In genomic region chrX:65595460-65595876, GRCh38 we compare ENCODE assay signal across 8 cellular contexts.
DNase-seq lines count a peak whose midpoint lies in the region; ATAC-seq, FAIRE-seq and TF ChIP-seq lines count a peak whose summit lies in the region.

No MANE protein-coding gene starts in this region.

- no TSS peak for BruUV-seq in Caco-2 (replicated peaks; lab: Mats Ljungman, UMichigan)

- H3K4me3 ChIP-seq in Caco-2 (ENCODE audit: low read depth, low read length): no peak overlapping the region
- peak overlapping the region; percentile 45 for H3K4me3 ChIP-seq in OCI-LY3 (ENCODE audit: low read length)
- H3K4me3 ChIP-seq in epithelial cell of proximal tubule (ENCODE audit: low read depth, low read length): no peak overlapping the region
- H3K4me3 ChIP-seq in muscle layer of duodenum (ENCODE audit: low read depth in 1 of 2, low read length in 2 of 2): peak overlapping the region in 1 of 2 donors; percentile 21

- H3K27me3 ChIP-seq in Caco-2 (replicated peaks; ENCODE audit: control insufficient read depth, insufficient read depth, low read length): no peaks in the 10 kb centered on the region
- H3K27me3 ChIP-seq in OCI-LY3 (ENCODE audit: low read depth, low read length): 0 out of 2 replicates have a peak, but pooled peaks cover 13% of the 10 kb centered on the region
- H3K27me3 ChIP-seq in muscle layer of duodenum (ENCODE audit: low read depth, low read length): no peaks in the 10 kb centered on the region

- H3K27ac ChIP-seq in OCI-LY3 (ENCODE audit: low read length) (peak overlapping the region; percentile 19), muscle layer of duodenum (ENCODE audit: low read length) (peak overlapping the region; percentile 80)

- H3K9me3 Mint-ChIP-seq in Caco-2 (ENCODE audit: unreplicated experiment): no peaks in the 10 kb centered on the region

- POLR2A ChIA-PET in Caco-2 (lab: Charles Lee): no interaction called here

- no peaks in the 10 kb centered on the region for H3K4me1 Mint-ChIP-seq in Caco-2 (ENCODE audit: low read depth, unreplicated experiment)

- H3K9ac ChIP-seq in OCI-LY3 (ENCODE audit: low read length): peak overlapping the region; percentile 34; the same call in 1 of the 2 replicates

- CTCF ChIA-PET in Caco-2 (lab: Charles Lee): no interaction called here

- H3K79me2 ChIP-seq in OCI-LY3 (ENCODE audit: low read length): no peaks in the 10 kb centered on the region

- DNase-seq in Caco-2 (peak; percentile 66 to 70), HTR-8/SVneo (ENCODE audit: insufficient read length, low spot score) (peak; percentile 31), activated T-cell treated with anti-CD3 and anti-CD28 coated beads for 24 hours (ENCODE audit: low read depth) (peak; percentile 86), epithelial cell of proximal tubule (ENCODE audit: low read depth) (peak; percentile 52)
- peak; percentile 82 to 85 for DNase-seq in stimulated activated CD8-positive, alpha-beta memory T cell treated with anti-CD3 and anti-CD28 coated beads, Interleukin-7, amount 100 ng/mL, for 1 hour (ENCODE audit: low read depth in 2 of 2)

- intact Hi-C loops in Caco-2 (cut with micrococcal nuclease; ENCODE audit: unreplicated experiment): loop anchor here (5.0 kb wide), 2 partner anchors 392 to 1132 kb away; no protein-coding TSS in a partner anchor

- no peaks in the 10 kb centered on the region for H3K36me3 ChIP-seq in Caco-2 (ENCODE audit: control insufficient read depth, insufficient read depth, low read length)
- no peaks in the 10 kb centered on the region for H3K36me3 ChIP-seq in OCI-LY3 (replicated peaks; ENCODE audit: low read depth, low read length)
- H3K36me3 ChIP-seq in muscle layer of duodenum (ENCODE audit: control insufficient read depth in 1 of 2, insufficient read depth in 2 of 2, low read length in 2 of 2): no peaks in the 10 kb centered on the region

- H2AFZ ChIP-seq in OCI-LY3 (ENCODE audit: low read depth, low read length): peak overlapping the region; percentile 79; the same call in 1 of the 2 replicates

- no peaks in the 10 kb centered on the region for H3K36me3 Mint-ChIP-seq in Caco-2 (ENCODE audit: insufficient read depth, unreplicated experiment)

- H3K27me3 Mint-ChIP-seq in Caco-2 (ENCODE audit: insufficient read depth, unreplicated experiment): peaks cover 9% of the 10 kb centered on the region

- H3K9me3 ChIP-seq in Caco-2: no peaks in the 10 kb centered on the region
- H3K9me3 ChIP-seq in OCI-LY3 (ENCODE audit: insufficient read depth, low read length): no peaks in the 10 kb centered on the region
- H3K9me3 ChIP-seq in muscle layer of duodenum (ENCODE audit: control insufficient read depth in 1 of 2, low read length in 2 of 2): no peaks in the 10 kb centered on the region

- no peak for FAIRE-seq in HTR-8/SVneo (lab: Jason Lieb, UNC)

- no peaks in the 10 kb centered on the region for H3K4me1 ChIP-seq in Caco-2
- peaks cover 23% of the 10 kb centered on the region for H3K4me1 ChIP-seq in OCI-LY3 (ENCODE audit: low read length)
- peaks cover 6 to 9% of the 10 kb centered on the region in 2 donors for H3K4me1 ChIP-seq in muscle layer of duodenum (ENCODE audit: control insufficient read depth in 1 of 2, insufficient read depth in 2 of 2, low read length in 2 of 2)

- H4K20me1 ChIP-seq in OCI-LY3 (ENCODE audit: insufficient read depth, low read length): no peaks in the 10 kb centered on the region

- peak; percentile 78 for ATAC-seq in GM21390 (IDR thresholded peaks at IDR 0.05; ENCODE audit: unreplicated experiment)

- TF ChIP-seq CTCF in Caco-2 (IDR thresholded peaks at IDR 0.05; ENCODE audit: insufficient read depth in 1 of 2, low read depth in 1 of 2, low read length in 1 of 2, severe bottlenecking in 1 of 2, unreplicated experiment in 1 of 2): peak; percentile 70 to 71
- peak; percentile 97 for TF ChIP-seq CTCF in OCI-LY3 (IDR thresholded peaks at IDR 0.05; ENCODE audit: low read depth, low read length)
- TF ChIP-seq CTCF in epithelial cell of proximal tubule (conservative IDR thresholded peaks at IDR 0.05; ENCODE audit: low read depth, low read length): peak; percentile 95

- no peak overlapping the region for H3K27ac Mint-ChIP-seq in Caco-2 (ENCODE audit: unreplicated experiment)

- peak overlapping the region; percentile 63 for H3K4me2 ChIP-seq in OCI-LY3 (ENCODE audit: low read length)

- H3K4me3 Mint-ChIP-seq in Caco-2 (ENCODE audit: unreplicated experiment): no peak overlapping the region

Comparison
In these comparisons a context has a peak if more than half of its experiments do, and no peak if none do; other contexts are left out.
1. DNase-seq: peak in every context shown above with its lines; median percentile 86 in activated T-cell treated with anti-CD3 and anti-CD28 coated beads for 24 hours; 84 in stimulated activated CD8-positive, alpha-beta memory T cell treated with anti-CD3 and anti-CD28 coated beads, Interleukin-7, amount 100 ng/mL, for 1 hour; 68 in Caco-2; 52 in epithelial cell of proximal tubule; 31 in HTR-8/SVneo.